ENCODE assay signal across 1 cellular context in genomic region chr11:65779919-65780769, GRCh38.
A peak's percentile ranks its signal among the peaks of the same experiment; 100 is the strongest.
TF ChIP-seq lines count a peak whose summit lies in the region.

No MANE protein-coding gene starts in this region.

TF ChIP-seq in WTC11, 78 proteins besides CTCF, POLR2A, EP300 and RAD21 (continued from another document and continues in another):
- TF ChIP-seq ZBTB43 (CRISPR knock-in tag; IDR thresholded peaks at IDR 0.05) (0 out of 2 replicates have a peak, but pooled peaks have one; percentile 31), GTF2I (CRISPR knock-in tag; conservative IDR thresholded peaks at IDR 0.05) (no peak), CBFB (CRISPR knock-in tag; IDR thresholded peaks at IDR 0.05; ENCODE audit: low read depth) (peak; percentile 91), E2F5 (CRISPR knock-in tag; IDR thresholded peaks at IDR 0.05) (peak; percentile 85), ZBTB21 (CRISPR knock-in tag; IDR thresholded peaks at IDR 0.05; ENCODE audit: borderline replicate concordance) (peak; percentile 57; the same call in 1 of the 2 replicates), FOXP4 (CRISPR knock-in tag; IDR thresholded peaks at IDR 0.05) (peak; percentile 79; the same call in 1 of the 2 replicates), NR2C2 (CRISPR knock-in tag; IDR thresholded peaks at IDR 0.05) (no peak), TCF7 (CRISPR knock-in tag; IDR thresholded peaks at IDR 0.05; ENCODE audit: low read depth) (no peak), ETV6 (CRISPR knock-in tag; IDR thresholded peaks at IDR 0.05) (peak; percentile 78), AR (CRISPR knock-in tag; IDR thresholded peaks at IDR 0.05) (no peak), ZNF425 (CRISPR knock-in tag; conservative IDR thresholded peaks at IDR 0.05) (no peak), FOXK1 (CRISPR knock-in tag; IDR thresholded peaks at IDR 0.05) (peak; percentile 57), ZNF281 (CRISPR knock-in tag; IDR thresholded peaks at IDR 0.05) (no peak), MYBL2 (CRISPR knock-in tag; IDR thresholded peaks at IDR 0.05) (0 out of 2 replicates have a peak, but pooled peaks have one; percentile 51), ELF4 (CRISPR knock-in tag; IDR thresholded peaks at IDR 0.05; ENCODE audit: low read depth) (no peak), ARID4B (CRISPR knock-in tag; IDR thresholded peaks at IDR 0.05; ENCODE audit: borderline replicate concordance) (no peak), HMGXB4 (CRISPR knock-in tag; IDR thresholded peaks at IDR 0.05) (peak; percentile 100), JUN (CRISPR knock-in tag; IDR thresholded peaks at IDR 0.05) (no peak), IRF2 (CRISPR knock-in tag; IDR thresholded peaks at IDR 0.05; ENCODE audit: borderline replicate concordance, low read depth) (no peak), TEAD1 (CRISPR knock-in tag; IDR thresholded peaks at IDR 0.05) (no peak), ZNF317 (CRISPR knock-in tag; IDR thresholded peaks at IDR 0.05; ENCODE audit: borderline replicate concordance, low read depth) (0 out of 2 replicates have a peak, but pooled peaks have one; percentile 37), CREM (CRISPR knock-in tag; IDR thresholded peaks at IDR 0.05) (0 out of 2 replicates have a peak, but pooled peaks have one; percentile 74)
- TF ChIP-seq, protein P1, sequence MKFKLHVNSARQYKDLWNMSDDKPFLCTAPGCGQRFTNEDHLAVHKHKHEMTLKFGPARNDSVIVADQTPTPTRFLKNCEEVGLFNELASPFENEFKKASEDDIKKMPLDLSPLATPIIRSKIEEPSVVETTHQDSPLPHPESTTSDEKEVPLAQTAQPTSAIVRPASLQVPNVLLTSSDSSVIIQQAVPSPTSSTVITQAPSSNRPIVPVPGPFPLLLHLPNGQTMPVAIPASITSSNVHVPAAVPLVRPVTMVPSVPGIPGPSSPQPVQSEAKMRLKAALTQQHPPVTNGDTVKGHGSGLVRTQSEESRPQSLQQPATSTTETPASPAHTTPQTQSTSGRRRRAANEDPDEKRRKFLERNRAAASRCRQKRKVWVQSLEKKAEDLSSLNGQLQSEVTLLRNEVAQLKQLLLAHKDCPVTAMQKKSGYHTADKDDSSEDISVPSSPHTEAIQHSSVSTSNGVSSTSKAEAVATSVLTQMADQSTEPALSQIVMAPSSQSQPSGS (CRISPR knock-in tag; IDR thresholded peaks at IDR 0.05; ENCODE audit: borderline replicate concordance, low read depth) = no peak
- TF ChIP-seq, protein P2, sequence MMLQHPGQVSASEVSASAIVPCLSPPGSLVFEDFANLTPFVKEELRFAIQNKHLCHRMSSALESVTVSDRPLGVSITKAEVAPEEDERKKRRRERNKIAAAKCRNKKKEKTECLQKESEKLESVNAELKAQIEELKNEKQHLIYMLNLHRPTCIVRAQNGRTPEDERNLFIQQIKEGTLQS (CRISPR knock-in tag; conservative IDR thresholded peaks at IDR 0.05) = no peak
- TF ChIP-seq, protein P3, sequence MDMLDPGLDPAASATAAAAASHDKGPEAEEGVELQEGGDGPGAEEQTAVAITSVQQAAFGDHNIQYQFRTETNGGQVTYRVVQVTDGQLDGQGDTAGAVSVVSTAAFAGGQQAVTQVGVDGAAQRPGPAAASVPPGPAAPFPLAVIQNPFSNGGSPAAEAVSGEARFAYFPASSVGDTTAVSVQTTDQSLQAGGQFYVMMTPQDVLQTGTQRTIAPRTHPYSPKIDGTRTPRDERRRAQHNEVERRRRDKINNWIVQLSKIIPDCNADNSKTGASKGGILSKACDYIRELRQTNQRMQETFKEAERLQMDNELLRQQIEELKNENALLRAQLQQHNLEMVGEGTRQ (CRISPR knock-in tag; IDR thresholded peaks at IDR 0.05) = peak; percentile 26; the same call in 1 of the 2 replicates
